In genomic region chr5:138469540-138470321, GRCh38 we compare ENCODE assay signal across 1 cellular context.
TF ChIP-seq lines count a peak whose summit lies in the region.

No MANE protein-coding gene starts in this region.

TF ChIP-seq in GM12878, 131 proteins besides CTCF, POLR2A, EP300 and RAD21:
- TF ChIP-seq RB1 (IDR thresholded peaks at IDR 0.05; ENCODE audit: borderline replicate concordance), result no peak
- TF ChIP-seq IKZF2 (IDR thresholded peaks at IDR 0.05), result peak; percentile 26 to 51; a peak in 2 of 4 replicates
- TF ChIP-seq EED (IDR thresholded peaks at IDR 0.05; ENCODE audit: low read depth), result no peak
- peak; percentile 17 for TF ChIP-seq PBX3 (IDR thresholded peaks at IDR 0.05; ENCODE audit: insufficient replicate concordance, low read depth, low read length)
- peak; percentile 68 for TF ChIP-seq BACH1 (IDR thresholded peaks at IDR 0.05; ENCODE audit: borderline replicate concordance)
- peak; percentile 90 for TF ChIP-seq POLR2AphosphoS5 (IDR thresholded peaks at IDR 0.05; ENCODE audit: low read length)
- TF ChIP-seq ATF7 (IDR thresholded peaks at IDR 0.05; ENCODE audit: low read depth), result no peak
- TF ChIP-seq CEBPB (IDR thresholded peaks at IDR 0.05; ENCODE audit: borderline replicate concordance in 1 of 2, low read depth in 2 of 2, low read length in 2 of 2), result no peak
- no peak for TF ChIP-seq TCF7 (IDR thresholded peaks at IDR 0.05; ENCODE audit: borderline replicate concordance)
- no peak for TF ChIP-seq ZSCAN29 (IDR thresholded peaks at IDR 0.05)
- TF ChIP-seq SP1 (IDR thresholded peaks at IDR 0.05; ENCODE audit: low read depth, low read length), result no peak
- 0 out of 2 replicates have a peak, but pooled peaks have one; percentile 26 for TF ChIP-seq TCF3 (IDR thresholded peaks at IDR 0.05; ENCODE audit: borderline replicate concordance, insufficient read depth, low read depth, low read length)
- TF ChIP-seq BHLHE40 (IDR thresholded peaks at IDR 0.05; ENCODE audit: borderline replicate concordance in 1 of 2, low read depth in 2 of 2, low read length in 1 of 2), result peak; percentile 58 to 85; a peak in 3 of 4 replicates
- no peak for TF ChIP-seq SRF (IDR thresholded peaks at IDR 0.05; ENCODE audit: low read depth in 2 of 2, low read length in 2 of 2)
- TF ChIP-seq POU2F2 (IDR thresholded peaks at IDR 0.05; ENCODE audit: borderline replicate concordance, low read depth, low read length), result peak; percentile 76
- 0 out of 2 replicates have a peak, but pooled peaks have one; percentile 14 for TF ChIP-seq CHD2 (IDR thresholded peaks at IDR 0.05; ENCODE audit: borderline replicate concordance, low read depth, low read length)
- no peak for TF ChIP-seq MLLT1 (IDR thresholded peaks at IDR 0.05)
- no peak for TF ChIP-seq RCOR1 (conservative IDR thresholded peaks at IDR 0.05; ENCODE audit: low read depth, low read length)
- TF ChIP-seq PAX5 (IDR thresholded peaks at IDR 0.05; ENCODE audit: borderline replicate concordance, low read depth, low read length), result peak; percentile 55; the same call in 1 of the 2 replicates
- TF ChIP-seq POLR2AphosphoS2 (IDR thresholded peaks at IDR 0.05; ENCODE audit: low read depth, low read length), result peak; percentile 69; the same call in 1 of the 2 replicates
- no peak for TF ChIP-seq RELB (IDR thresholded peaks at IDR 0.05; ENCODE audit: low read depth)
- TF ChIP-seq CHD1 (IDR thresholded peaks at IDR 0.05; ENCODE audit: low read depth, low read length), result no peak
- peak; percentile 36; the same call in 1 of the 2 replicates for TF ChIP-seq ZBED1 (IDR thresholded peaks at IDR 0.05; ENCODE audit: borderline replicate concordance)
- TF ChIP-seq ZBTB33 (IDR thresholded peaks at IDR 0.05), result no peak
- no peak for TF ChIP-seq REST (IDR thresholded peaks at IDR 0.05; ENCODE audit: low read depth, low read length)
- TF ChIP-seq GABPA (IDR thresholded peaks at IDR 0.05; ENCODE audit: low read depth), result no peak
- no peak for TF ChIP-seq NR2C2 (IDR thresholded peaks at IDR 0.05; ENCODE audit: borderline replicate concordance, control insufficient read depth, insufficient read length, low read depth)
- no peak for TF ChIP-seq NRF1 (conservative IDR thresholded peaks at IDR 0.05; ENCODE audit: low read depth, low read length)
- TF ChIP-seq BMI1 (IDR thresholded peaks at IDR 0.05; ENCODE audit: borderline replicate concordance), result peak; percentile 60; the same call in 1 of the 2 replicates
- no peak for TF ChIP-seq ATF3 (IDR thresholded peaks at IDR 0.05; ENCODE audit: borderline replicate concordance, extremely low read depth, low read depth, low read length)
- TF ChIP-seq IKZF1 (conservative IDR thresholded peaks at IDR 0.05), result peak; percentile 31; the same call in 1 of the 2 replicates
- no peak for TF ChIP-seq PML (IDR thresholded peaks at IDR 0.05; ENCODE audit: low read length)
- TF ChIP-seq BRCA1 (IDR thresholded peaks at IDR 0.05; ENCODE audit: low read depth, low read length), result no peak
- 0 out of 2 replicates have a peak, but pooled peaks have one; percentile 13 for TF ChIP-seq TAF1 (IDR thresholded peaks at IDR 0.05; ENCODE audit: borderline replicate concordance, low read depth, low read length)
